In the genomic region with DNA sequence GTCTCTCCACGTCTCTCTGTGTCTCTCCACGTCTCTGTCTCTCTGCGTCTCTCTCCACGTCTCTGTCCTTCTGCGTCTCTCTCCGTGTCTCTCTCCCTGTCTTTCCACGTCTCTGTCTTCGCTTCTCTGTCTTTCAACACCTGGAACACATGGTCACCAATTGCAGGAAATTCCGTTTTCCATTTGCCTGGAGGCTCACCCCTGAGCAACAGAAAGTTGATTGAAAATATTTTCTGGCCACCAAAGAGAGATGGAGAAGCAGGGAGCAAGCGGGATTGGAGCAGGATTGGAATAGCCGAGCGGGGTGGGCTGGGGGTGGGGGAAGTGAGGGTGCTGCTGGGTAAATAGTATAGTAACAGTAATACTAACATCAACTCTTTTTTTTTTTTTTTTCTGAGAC, we compare ENCODE assay signal across 13 cellular contexts. TPM values are rescaled to one million over a fixed set of nuclear protein-coding genes. Genes with fewer than 3 reads are reported as not detected.
A peak's percentile ranks its signal among the peaks of the same experiment; 100 is the strongest.
DNase-seq lines count a peak whose midpoint lies in the region; ATAC-seq, FAIRE-seq and TF ChIP-seq lines count a peak whose summit lies in the region.
"Had no signal": no experiment of that assay in that cellular context is flagged by ENCODE, and none has a peak within 500 bp of the region (broad histone marks: within the 10 kb centered on the region; RNA-seq: fewer than 3 reads in every experiment).

No MANE protein-coding gene starts in this region.

- peak overlapping the region; percentile 53 to 96 (median 88) for H3K27ac Mint-ChIP-seq in nephron

- H2AK5ac ChIP-seq in H1 (ENCODE audit: low read depth, low read length), result peak overlapping the region; percentile 82; the same call in 1 of the 2 replicates

- H3K4me1 ChIP-seq in heart left ventricle (peaks cover 17 to 79% (median 70%) of the 10 kb centered on the region in 12 donors), H1 (replicated peaks in 1 of 4; ENCODE audit: control insufficient read depth in 3 of 4, insufficient read depth in 4 of 4, low read length in 3 of 4) (peaks cover 0 to 3% (median 2%) of the 10 kb centered on the region in 4 experiments; a peak in 4 of 7 replicates), uterus (peaks cover 8 to 20% of the 10 kb centered on the region in 2 donors)

- H2AFZ ChIP-seq in H1 (ENCODE audit: low read length), result no peak overlapping the region

- POLR2A ChIA-PET in H1 (lab: Charles Lee; ENCODE audit: partially characterized antibody), result interaction anchor here (0.6 to 2.1 kb wide), 3 partner anchors 9 to 37 kb away, joined by 4 to 5 read pairs (median 4); no protein-coding TSS in a partner anchor

- H3K4me3 Mint-ChIP-seq in nephron, result peak overlapping the region; percentile 77 to 92 (median 85)

- no peak for ATAC-seq in heart left ventricle
- no peak for ATAC-seq in left cardiac atrium
- no peak for ATAC-seq in HG03432 (IDR thresholded peaks at IDR 0.05; ENCODE audit: unreplicated experiment)

- H3K4me3 ChIP-seq in heart left ventricle (peak overlapping the region in 11 of 12 donors; percentile 26 to 96 (median 78)), H1 (ENCODE audit: extremely low read depth in 1 of 4, insufficient read depth in 2 of 4, low read depth in 3 of 4, low read length in 4 of 4) (no peak overlapping the region), uterus (peak overlapping the region; percentile 51 to 94)

- H2BK5ac ChIP-seq in H1 (ENCODE audit: low read depth, low read length), result no peak overlapping the region

- peak overlapping the region; percentile 98; the same call in 1 of the 2 replicates for H2BK20ac ChIP-seq in H1 (ENCODE audit: low read length)

- H4K8ac ChIP-seq in H1 (ENCODE audit: extremely low read depth, insufficient read depth, low read length), result peak overlapping the region; percentile 9; the same call in 1 of the 2 replicates

- intact Hi-C loops in heart left ventricle (cut with DNase I) (loop anchor here in 4 of 10 donors (2.0 to 5.0 kb wide), 2 partner anchors 38 to 53 kb away; a partner anchor contains a TSS), left cardiac atrium (cut with DNase I) (loop anchor here in 1 of 2 donors (2.0 kb wide), 1 partner anchor 53 kb away; no protein-coding TSS in a partner anchor), uterus (cut with DNase I; ENCODE audit: low total_unique reads) (loop anchor here (5.0 kb wide), 1 partner anchor 33 kb away; no protein-coding TSS in a partner anchor)

- H2BK120ac ChIP-seq in H1 (replicated peaks; ENCODE audit: low read depth, low read length), result no peak overlapping the region

- no peak overlapping the region for H4K91ac ChIP-seq in H1 (replicated peaks; ENCODE audit: insufficient read length, low read length)

- H4K5ac ChIP-seq in H1 (ENCODE audit: insufficient read length, low read depth, low read length), result no peak overlapping the region

- no peak for TF ChIP-seq RAD21 in H1 (IDR thresholded peaks at IDR 0.05 in 1 of 2, conservative IDR thresholded peaks at IDR 0.05 in 1 of 2; ENCODE audit: low read depth in 2 of 2, low read length in 2 of 2)

- peaks cover 0 to 6% (median 0%) of the 10 kb centered on the region in 9 donors for H3K27me3 ChIP-seq in heart left ventricle
- no peaks in the 10 kb centered on the region for H3K27me3 ChIP-seq in H1 (replicated peaks in 1 of 4; ENCODE audit: control insufficient read depth in 3 of 4, extremely low read depth in 1 of 4, insufficient read depth in 3 of 4, low read length in 3 of 4)
- H3K27me3 ChIP-seq in uterus, result no peaks in the 10 kb centered on the region

- H3K79me2 ChIP-seq in H1 (ENCODE audit: control insufficient read depth in 1 of 2, insufficient read depth in 2 of 2, low read length in 2 of 2), result no peaks in the 10 kb centered on the region

- peaks cover 22% of the 10 kb centered on the region for H3K36me3 Mint-ChIP-seq in nephron (ENCODE audit: low read depth)

- no peak for DNase-seq in heart left ventricle
- no peak for DNase-seq in left cardiac atrium
- DNase-seq in H1 (ENCODE audit: low read depth in 1 of 2, low spot score in 2 of 2), result no peak
- no peak for DNase-seq in uterus
- no peak for DNase-seq in DMS 273 (lab: John Stamatoyannopoulos, UW; ENCODE audit: unreplicated experiment)
- no peak for DNase-seq in AML-193 (lab: John Stamatoyannopoulos, UW)
- DNase-seq: activated CD8-positive, alpha-beta memory T cell treated with anti-CD3 and anti-CD28 coated beads, Interleukin-2, amount 50 U/mL, for 48 hours; C1 segment of cervical spinal cord; retina; SW 1271 had no signal

- TF ChIP-seq EP300 in H1 (IDR thresholded peaks at IDR 0.05; ENCODE audit: borderline replicate concordance in 1 of 2, low read depth in 2 of 2, low read length in 2 of 2), result no peak

- H3K4ac ChIP-seq in H1 (replicated peaks; ENCODE audit: insufficient read length, low read depth, low read length), result no peak overlapping the region

- no peaks in the 10 kb centered on the region for H4K20me1 ChIP-seq in H1 (replicated peaks in 1 of 2; ENCODE audit: control insufficient read depth in 1 of 2, insufficient read depth in 2 of 2, low read length in 2 of 2)

- peak overlapping the region in 1 of 2 experiments; percentile 54; a peak in 2 of 4 replicates for H3K4me2 ChIP-seq in H1 (ENCODE audit: insufficient read depth in 1 of 2, low read depth in 2 of 2, low read length in 2 of 2)

- CTCF ChIA-PET in H1 (lab: Charles Lee; ENCODE audit: partially characterized antibody), result no interaction called here

- H3K27ac ChIP-seq in heart left ventricle (peak overlapping the region; percentile 61 to 100 (median 92)), H1 (ENCODE audit: low read depth, low read length) (no peak overlapping the region), uterus (peak overlapping the region; percentile 98 to 99)

- no peaks in the 10 kb centered on the region; the same call in 1 of the 2 replicates for H3K79me1 ChIP-seq in H1 (ENCODE audit: low read depth, low read length)

- H3K9ac ChIP-seq in H1 (replicated peaks in 1 of 4; ENCODE audit: extremely low read depth in 1 of 4, low read depth in 3 of 4, low read length in 3 of 4), result no peak overlapping the region

- H3K27me3 Mint-ChIP-seq in nephron (ENCODE audit: low read depth), result no peaks in the 10 kb centered on the region

- no peak for TF ChIP-seq POLR2A in heart left ventricle (IDR thresholded peaks at IDR 0.05)
- no peak for TF ChIP-seq POLR2A in H1 (IDR thresholded peaks at IDR 0.05; ENCODE audit: control extremely low read depth in 1 of 2, low read depth in 2 of 2, low read length in 2 of 2)
- no peak for TF ChIP-seq POLR2A in uterus (IDR thresholded peaks at IDR 0.05)

- peak overlapping the region; percentile 23; the same call in 1 of the 2 replicates for H2BK12ac ChIP-seq in H1 (ENCODE audit: low read depth, low read length)

- H3K56ac ChIP-seq in H1 (replicated peaks; ENCODE audit: insufficient read length, low read depth, low read length), result no peak overlapping the region

- H3K4me1 Mint-ChIP-seq in nephron, result peaks cover 12% of the 10 kb centered on the region

- 33 to 37% (median 35%) methylated on average over 12 of the region's 12 CpGs for WGBS in heart left ventricle, 4 donors
- WGBS in H1 (ENCODE audit: extremely low coverage in 1 of 2, insufficient coverage in 1 of 2, insufficient read length in 1 of 2, insufficient replicate concordance in 2 of 2, low coverage in 1 of 2, low lambda C conversion rate in 2 of 2, missing lambda C conversion rate in 1 of 2), 2 experiments, result 77% methylated on average over 12 of the region's 12 CpGs; no CpG with 5 or more reads in 1 of the 2 experiments

- H3K23me2 ChIP-seq in H1 (ENCODE audit: low read depth, low read length), result peaks cover 6% of the 10 kb centered on the region; the same call in 1 of the 2 replicates

- peak overlapping the region; percentile 92; the same call in 1 of the 2 replicates for H2BK15ac ChIP-seq in H1 (ENCODE audit: low read length)

- TF ChIP-seq CTCF in heart left ventricle (IDR thresholded peaks at IDR 0.05) (no peak), H1 (IDR thresholded peaks at IDR 0.05; ENCODE audit: control extremely low read depth in 1 of 3, insufficient read depth in 1 of 3, low read depth in 1 of 3, low read length in 3 of 3) (no peak), nephron (IDR thresholded peaks at IDR 0.05; ENCODE audit: unreplicated experiment in 3 of 3) (no peak), uterus (IDR thresholded peaks at IDR 0.05) (no peak)

- H3K23ac ChIP-seq in H1 (ENCODE audit: insufficient read length), result no peak overlapping the region

- H3K9me3 Mint-ChIP-seq in nephron, result no peaks in the 10 kb centered on the region

- H3K9me3 ChIP-seq in heart left ventricle (no peaks in the 10 kb centered on the region), H1 (ENCODE audit: insufficient read depth in 2 of 2, low read depth in 1 of 2, low read length in 1 of 2) (no peaks in the 10 kb centered on the region), uterus (no peaks in the 10 kb centered on the region)

- FAIRE-seq in H1 (lab: Jason Lieb, UNC), result no peak

- H3K36me3 ChIP-seq in heart left ventricle (peaks cover 0 to 59% (median 36%) of the 10 kb centered on the region in 9 donors), H1 (ENCODE audit: control insufficient read depth in 2 of 4, insufficient read depth in 4 of 4, low read length in 3 of 4) (peaks cover 2 to 24% (median 10%) of the 10 kb centered on the region in 4 experiments; a peak in 6 of 8 replicates), uterus (no peaks in the 10 kb centered on the region)

- H3K18ac ChIP-seq in H1 (ENCODE audit: extremely low read depth, low read length), result no peak overlapping the region; the same call in 1 of the 2 replicates

- no peak overlapping the region for H3K14ac ChIP-seq in H1 (ENCODE audit: insufficient read length)

RNA-seq across cellular contexts. Expression of a gene that starts 1.7 kb away (rescaled TPM):
- total RNA-seq in heart left ventricle, result 1,000 to 10,000 TPM in 1 of 9 donors, 100 to 1,000 TPM in 8; 232 to 1,831 (median 296) TPM
- polyA plus RNA-seq in heart left ventricle, result 100 to 1,000 TPM; 275 to 281 TPM
- 100 to 1,000 TPM; 238 to 255 TPM for total RNA-seq in left cardiac atrium
- 42.3 and 47.9 TPM in 2 replicates for total RNA-seq in H1 (2021; fragmentation: NEBNext Ultra II Directional; extraction: Animal tissue kit (Norgen Biotek cat#: 25700))
- 25.2 and 47.7 TPM in 2 replicates for polyA plus RNA-seq in H1 (2011; rRNA removed)
- polyA plus RNA-seq in H1 (2011; cell fraction: cytosol; rRNA removed), result 24.1 TPM
- polyA plus RNA-seq in H1 (2011; cell fraction: nucleus; rRNA removed), result 55.1 TPM
- 34.1 to 57.3 TPM (median 50.6 TPM) in 4 replicates for polyA plus RNA-seq in H1 (2012, experiment 1 of 2)
- 34.0 TPM for polyA plus RNA-seq in H1 (2012, experiment 2 of 2)
- 37.5 TPM for polyA plus RNA-seq in H1 (2013, experiment 1 of 2)
- polyA plus RNA-seq in H1 (2013, experiment 2 of 2), result 34.5 TPM
- polyA minus RNA-seq in H1 (2011; rRNA and poly(A)+ RNA removed), result 24.9 and 27.1 TPM in 2 replicates
- polyA minus RNA-seq in H1 (2011; cell fraction: cytosol; rRNA and poly(A)+ RNA removed), result 28.5 TPM
- 28.7 TPM for polyA minus RNA-seq in H1 (2011; cell fraction: nucleus; rRNA and poly(A)+ RNA removed)
- 100 to 1,000 TPM; 326 to 762 (median 535) TPM for total RNA-seq in uterus

RNA-seq across cellular contexts. Expression of a gene that starts 40.1 kb away (rescaled TPM):
- total RNA-seq in heart left ventricle (10 to 100 TPM in 1 of 9 donors, 1 to 10 TPM in 8; 1.7 to 10.7 (median 5.2) TPM), left cardiac atrium (1 to 10 TPM; 3.4 to 3.9 TPM), uterus (10 to 100 TPM in 1 of 4 donors, 1 to 10 TPM in 3; 1.8 to 21.8 (median 2.6) TPM)
- polyA plus RNA-seq in heart left ventricle (1 to 10 TPM; 1.4 to 3.0 TPM), H1 (2011; rRNA removed) (17.7 and 18.0 TPM in 2 replicates)
- total RNA-seq in H1 (2021; fragmentation: NEBNext Ultra II Directional; extraction: Animal tissue kit (Norgen Biotek cat#: 25700)), result 42.4 and 49.9 TPM in 2 replicates
- 22.5 TPM for polyA plus RNA-seq in H1 (2011; cell fraction: cytosol; rRNA removed)
- polyA plus RNA-seq in H1 (2011; cell fraction: nucleus; rRNA removed), result 21.0 TPM
- 27.9 to 43.1 TPM (median 35.3 TPM) in 4 replicates for polyA plus RNA-seq in H1 (2012, experiment 1 of 2)
- polyA plus RNA-seq in H1 (2012, experiment 2 of 2), result 23.8 TPM
- polyA plus RNA-seq in H1 (2013, experiment 1 of 2), result 17.6 TPM
- polyA plus RNA-seq in H1 (2013, experiment 2 of 2), result 17.8 TPM
- polyA minus RNA-seq in H1 (2011; rRNA and poly(A)+ RNA removed), result 51.5 and 68.2 TPM in 2 replicates
- 66.6 TPM for polyA minus RNA-seq in H1 (2011; cell fraction: cytosol; rRNA and poly(A)+ RNA removed)
- 18.5 TPM for polyA minus RNA-seq in H1 (2011; cell fraction: nucleus; rRNA and poly(A)+ RNA removed)

RNA-seq across cellular contexts. Expression of a gene that starts 43.7 kb away (rescaled TPM):
- total RNA-seq in heart left ventricle, result 1 to 10 TPM in 1 of 9 donors, not detected in 8; 6.3 TPM
- polyA plus RNA-seq in heart left ventricle, result 10 to 100 TPM in 1 of 2 donors, under 1 TPM in 1; 0.61 to 10.2 TPM
- 10 to 100 TPM in 1 of 2 donors, 1 to 10 TPM in 1; 4.0 to 20.3 TPM for total RNA-seq in left cardiac atrium
- total RNA-seq in H1 (2021; fragmentation: NEBNext Ultra II Directional; extraction: Animal tissue kit (Norgen Biotek cat#: 25700)), result not detected in 2 replicates
- polyA plus RNA-seq in H1 (2011; rRNA removed), result not detected in 2 replicates
- polyA plus RNA-seq in H1 (2011; cell fraction: cytosol; rRNA removed), result not detected
- polyA plus RNA-seq in H1 (2011; cell fraction: nucleus; rRNA removed), result not detected
- polyA plus RNA-seq in H1 (2012, experiment 1 of 2), result not detected in 4 replicates
- polyA plus RNA-seq in H1 (2012, experiment 2 of 2), result not detected
- polyA plus RNA-seq in H1 (2013, experiment 1 of 2), result not detected
- not detected for polyA plus RNA-seq in H1 (2013, experiment 2 of 2)
- polyA minus RNA-seq in H1 (2011; rRNA and poly(A)+ RNA removed), result not detected in 2 replicates
- polyA minus RNA-seq in H1 (2011; cell fraction: cytosol; rRNA and poly(A)+ RNA removed), result not detected
- polyA minus RNA-seq in H1 (2011; cell fraction: nucleus; rRNA and poly(A)+ RNA removed), result not detected
- total RNA-seq in uterus, result 1 to 10 TPM in 1 of 4 donors, not detected in 3; 3.0 TPM
- total RNA-seq: cerebellum had no signal

Comparison
In these comparisons a context has a peak if more than half of its experiments do, and no peak if none do; other contexts are left out.
1. H3K4me3 ChIP-seq: peak in heart left ventricle (11 of 12) and uterus (2 of 2); none in H1 (0 of 4).